Comparison of ENCODE assay signal across 10 cellular contexts in the genomic region with DNA sequence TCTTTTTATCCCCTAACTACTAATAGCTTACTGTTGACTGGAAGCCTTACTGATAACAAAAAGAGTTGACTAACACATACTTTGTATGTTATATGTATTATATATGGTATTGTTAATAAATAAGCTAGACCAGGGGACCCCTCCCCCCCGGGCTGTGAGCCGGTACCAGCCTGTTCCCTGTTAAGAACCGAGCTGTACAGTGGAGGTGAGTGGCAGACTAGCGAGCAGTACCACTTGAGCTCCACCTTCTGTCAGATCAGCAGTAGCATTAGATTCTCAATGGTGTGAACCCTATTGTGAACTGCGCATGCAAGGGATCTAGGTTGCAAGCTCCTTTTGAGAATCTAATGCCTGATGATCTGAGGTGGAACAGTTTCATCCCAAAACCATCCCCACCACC.
"Had no signal": no experiment of that assay in that cellular context is flagged by ENCODE, and none has a peak within 500 bp of the region (broad histone marks: within the 10 kb centered on the region; RNA-seq: fewer than 3 reads in every experiment).

No MANE protein-coding gene starts in this region.

- H3K4me3 ChIP-seq: GM23248, HAP-1 had no signal

- H3K4me3 Mint-ChIP-seq: HFFc6, IgD-negative memory B cell had no signal

- FAIRE-seq: HTR-8/SVneo had no signal

- H3K36me3 ChIP-seq: HAP-1 had no signal

- H3K4me1 Mint-ChIP-seq: IgD-negative memory B cell had no signal

- H3K9me3 ChIP-seq: HAP-1 had no signal

- H2AFZ ChIP-seq: GM23248 had no signal

- H3K27me3 Mint-ChIP-seq: IgD-negative memory B cell had no signal

- H3K36me3 Mint-ChIP-seq: IgD-negative memory B cell had no signal

- H3K27ac Mint-ChIP-seq: HFFc6, IgD-negative memory B cell had no signal

- H3K4me2 ChIP-seq: KMS-11 had no signal

- DNase-seq: GM23248, GOT3, H7, HFFc6, KBM-7 had no signal

- H3K4me1 ChIP-seq: HAP-1 had no signal

- H3K27ac ChIP-seq: GM23248, KMS-11 had no signal

- H3K9ac ChIP-seq: GM23248, KMS-11 had no signal

- ATAC-seq: HCT116 had no signal

- H3K9me3 Mint-ChIP-seq: HFFc6 had no signal
